ENCODE assay signal across 13 cellular contexts in the genomic region with DNA sequence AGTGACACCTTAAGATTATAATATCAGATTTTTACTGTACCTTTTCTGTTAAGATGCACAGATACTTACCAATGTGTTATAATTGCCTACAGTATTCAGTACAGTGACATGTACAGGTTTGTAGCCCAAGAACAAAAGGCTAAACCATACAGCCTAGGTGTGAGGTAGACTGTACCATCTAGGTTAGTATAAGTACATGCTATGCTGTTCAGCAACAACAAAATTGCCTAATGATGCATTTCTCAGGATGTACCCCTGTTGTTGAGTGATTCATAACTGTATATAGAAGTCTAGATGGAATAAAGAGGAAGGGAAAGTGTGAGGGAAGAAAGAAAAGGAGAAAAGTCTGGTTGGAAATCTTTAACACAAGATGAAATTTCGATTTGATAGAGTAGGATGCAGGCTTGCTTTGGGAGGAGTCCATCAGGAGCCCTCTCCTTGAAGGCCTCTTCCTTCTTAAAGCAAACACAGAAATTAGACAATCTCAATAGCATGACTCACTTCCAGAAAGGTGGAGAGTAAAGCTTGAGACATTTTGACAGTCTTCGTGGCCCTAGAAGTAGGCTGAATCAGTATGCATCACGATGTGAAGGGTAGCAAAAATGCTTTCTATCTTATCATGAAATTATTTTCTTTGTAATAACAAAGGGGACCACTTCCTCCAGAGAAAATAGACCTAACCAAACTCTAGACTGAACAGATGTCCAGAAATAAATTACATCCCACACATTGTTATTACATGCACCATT.
DNase-seq lines count a peak whose midpoint lies in the region; ATAC-seq and TF ChIP-seq lines count a peak whose summit lies in the region.
"Had no signal": no experiment of that assay in that cellular context is flagged by ENCODE, and none has a peak within 500 bp of the region (broad histone marks: within the 10 kb centered on the region; RNA-seq: fewer than 3 reads in every experiment).

No MANE protein-coding gene starts in this region.

- intact Hi-C loops in A673 (cut with micrococcal nuclease; ENCODE audit: unreplicated experiment) (no loop called here), colonic mucosa (cut with DNase I) (no loop called here)

- H3K36me3 ChIP-seq in A673 (ENCODE audit: insufficient read depth, low read length, poor library complexity, severe bottlenecking): peaks cover 5% of the 10 kb centered on the region
- no peaks in the 10 kb centered on the region for H3K36me3 ChIP-seq in colonic mucosa
- H3K36me3 ChIP-seq: heart left ventricle, thoracic aorta had no signal

- POLR2A ChIA-PET in A673 (lab: Charles Lee; ENCODE audit: low non-redundant PET): no interaction called here

- ATAC-seq in GM21381 (IDR thresholded peaks at IDR 0.05; ENCODE audit: unreplicated experiment): peak; percentile 38
- ATAC-seq in HG03139 (IDR thresholded peaks at IDR 0.05; ENCODE audit: unreplicated experiment): no peak
- ATAC-seq in HG02840 (IDR thresholded peaks at IDR 0.05; ENCODE audit: low FRiP score, unreplicated experiment): no peak
- ATAC-seq: heart left ventricle had no signal

- DNase-seq in A673 (ENCODE audit: low spot score): peak; percentile 42
- peak; percentile 24 for DNase-seq in NCI-H1417 treated with DMSO at 0.1 percent for 48 hours (lab: John Stamatoyannopoulos, UW)
- DNase-seq in epithelial cell of prostate (ENCODE audit: low read depth, low spot score): peak; percentile 16
- no peak for DNase-seq in DMS 273 treated with DMSO at 0.1 percent for 48 hours (lab: John Stamatoyannopoulos, UW)
- DNase-seq in colonic mucosa: no peak
- DNase-seq: BE2C, heart left ventricle had no signal

- H3K27me3 ChIP-seq in A673 (replicated peaks; ENCODE audit: insufficient read depth, low read depth, low read length, poor library complexity): no peaks in the 10 kb centered on the region
- no peaks in the 10 kb centered on the region for H3K27me3 ChIP-seq in colonic mucosa
- H3K27me3 ChIP-seq: BE2C, heart left ventricle had no signal

- no peak overlapping the region for H3K9ac ChIP-seq in colonic mucosa (ENCODE audit: low read depth in 2 of 2, low read length in 2 of 2)

- H3K4me1 ChIP-seq in A673 (ENCODE audit: insufficient read depth, low read length, poor library complexity, severe bottlenecking) (peaks cover 19% of the 10 kb centered on the region), colonic mucosa (no peaks in the 10 kb centered on the region)
- H3K4me1 ChIP-seq: heart left ventricle had no signal

- TF ChIP-seq CTCF in A673 (conservative IDR thresholded peaks at IDR 0.05; ENCODE audit: low read depth, low read length) (no peak), colonic mucosa (IDR thresholded peaks at IDR 0.05) (no peak)

- no peaks in the 10 kb centered on the region for H3K9me3 ChIP-seq in A673 (ENCODE audit: low read depth, low read length, poor library complexity, severe bottlenecking)
- no peaks in the 10 kb centered on the region for H3K9me3 ChIP-seq in colonic mucosa
- H3K9me3 ChIP-seq: BE2C, thoracic aorta had no signal

- BruUV-seq in A673 (replicated peaks; lab: Mats Ljungman, UMichigan): no TSS peak

- CTCF ChIA-PET in A673 (lab: Charles Lee): no interaction called here

- H3K4me3 ChIP-seq in A673 (ENCODE audit: low read depth, low read length, poor library complexity, severe bottlenecking) (no peak overlapping the region), colonic mucosa (no peak overlapping the region)
- H3K4me3 ChIP-seq: heart left ventricle, PC-9, thoracic aorta had no signal

- H3K27ac ChIP-seq in A673 (ENCODE audit: low read depth, low read length, poor library complexity, severe bottlenecking) (no peak overlapping the region), epithelial cell of prostate (no peak overlapping the region), colonic mucosa (no peak overlapping the region)
- H3K27ac ChIP-seq: heart left ventricle, PC-9, thoracic aorta, VCaP had no signal

Comparison
In these comparisons a context has a peak if more than half of its experiments do, and no peak if none do; other contexts are left out.
1. DNase-seq: peak in A673 (single experiment), NCI-H1417 treated with DMSO at 0.1 percent for 48 hours (single experiment) and epithelial cell of prostate (single experiment); none in DMS 273 treated with DMSO at 0.1 percent for 48 hours (single experiment) and colonic mucosa (single experiment).